23 cellular contexts compared by ENCODE assay signal in genomic region chr12:19088576-19088975, GRCh38. TPM values are rescaled to one million over a fixed set of nuclear protein-coding genes. Genes with fewer than 3 reads are reported as not detected.
A peak's percentile ranks its signal among the peaks of the same experiment; 100 is the strongest.
DNase-seq lines count a peak whose midpoint lies in the region; ATAC-seq and TF ChIP-seq lines count a peak whose summit lies in the region.
"Had no signal": no experiment of that assay in that cellular context is flagged by ENCODE, and none has a peak within 500 bp of the region (broad histone marks: within the 10 kb centered on the region; RNA-seq: fewer than 3 reads in every experiment).

No MANE protein-coding gene starts in this region.

- H3K4me2 ChIP-seq in osteoblast (ENCODE audit: insufficient read depth, low read length): no peak overlapping the region

- no peaks in the 10 kb centered on the region for H3K4me1 Mint-ChIP-seq in CD8-positive, alpha-beta memory T cell
- H3K4me1 Mint-ChIP-seq: B cell had no signal

- no peak for TF ChIP-seq CTCF in osteoblast (IDR thresholded peaks at IDR 0.05; ENCODE audit: extremely low read depth, low read depth, low read length)

- no peak overlapping the region for H3K27ac ChIP-seq in osteoblast (ENCODE audit: low read depth, low read length)
- no peak overlapping the region for H3K27ac ChIP-seq in CD8-positive, alpha-beta memory T cell (ENCODE audit: low read depth, low read length)
- H3K27ac ChIP-seq: 22Rv1, C4-2B had no signal

- H3K79me2 ChIP-seq in osteoblast (ENCODE audit: insufficient read depth, low read length): no peaks in the 10 kb centered on the region

- H3K4me3 ChIP-seq in osteoblast (ENCODE audit: insufficient read depth, low read length): no peak overlapping the region
- no peak overlapping the region for H3K4me3 ChIP-seq in CD8-positive, alpha-beta memory T cell (ENCODE audit: low read length)
- H3K4me3 ChIP-seq: GM12878 had no signal

- H3K4me3 Mint-ChIP-seq in CD8-positive, alpha-beta memory T cell: no peak overlapping the region
- H3K4me3 Mint-ChIP-seq: B cell; CD8-positive, alpha-beta T cell had no signal

- no peaks in the 10 kb centered on the region for H3K9me3 Mint-ChIP-seq in CD8-positive, alpha-beta memory T cell
- H3K9me3 Mint-ChIP-seq: CD8-positive, alpha-beta T cell had no signal

- CTCF ChIA-PET in CD8-positive, alpha-beta memory T cell (lab: Charles Lee): interaction anchor here (0.8 kb wide), 1 partner anchor 27 kb away, joined by 3 read pairs; no protein-coding TSS in a partner anchor

- H2AFZ ChIP-seq in osteoblast (ENCODE audit: low read length): no peak overlapping the region

- no peaks in the 10 kb centered on the region for H3K27me3 ChIP-seq in osteoblast (ENCODE audit: insufficient read depth, low read length)
- H3K27me3 ChIP-seq in CD8-positive, alpha-beta memory T cell (ENCODE audit: insufficient read depth, low read length, poor library complexity, severe bottlenecking): no peaks in the 10 kb centered on the region

- no peaks in the 10 kb centered on the region for H3K36me3 Mint-ChIP-seq in CD8-positive, alpha-beta memory T cell
- H3K36me3 Mint-ChIP-seq: CD8-positive, alpha-beta T cell had no signal

- H4K20me1 ChIP-seq in osteoblast (ENCODE audit: insufficient read depth, low read length): no peaks in the 10 kb centered on the region

- POLR2A ChIA-PET in CD8-positive, alpha-beta memory T cell (lab: Charles Lee): no interaction called here

- H3K27ac Mint-ChIP-seq in CD8-positive, alpha-beta memory T cell: no peak overlapping the region
- H3K27ac Mint-ChIP-seq: B cell; CD8-positive, alpha-beta T cell had no signal

- no peaks in the 10 kb centered on the region for H3K36me3 ChIP-seq in osteoblast (ENCODE audit: insufficient read depth, low read length)
- H3K36me3 ChIP-seq in CD8-positive, alpha-beta memory T cell (ENCODE audit: insufficient read depth, low read length): no peaks in the 10 kb centered on the region

- no peak for ATAC-seq in HG02970 (IDR thresholded peaks at IDR 0.05; ENCODE audit: low FRiP score, unreplicated experiment)
- ATAC-seq: CD8-positive, alpha-beta T cell; GM12878; PC-3 had no signal

- no peaks in the 10 kb centered on the region for H3K4me1 ChIP-seq in osteoblast (ENCODE audit: insufficient read depth, low read length)
- no peaks in the 10 kb centered on the region for H3K4me1 ChIP-seq in CD8-positive, alpha-beta memory T cell (ENCODE audit: insufficient read depth, low read length)

- DNase-seq in DMS 273 (lab: John Stamatoyannopoulos, UW; ENCODE audit: unreplicated experiment) (peak; percentile 45), DMS 273 treated with DMSO at 0.1 percent for 48 hours (lab: John Stamatoyannopoulos, UW) (no peak), NCI-H82 treated with DMSO at 0.1 percent for 48 hours (lab: John Stamatoyannopoulos, UW; ENCODE audit: unreplicated experiment) (peak; percentile 100), osteoblast (ENCODE audit: insufficient read length, low spot score, missing footprints) (peak; percentile 1), LoVo (ENCODE audit: low spot score) (no peak)
- no peak for DNase-seq in activated CD8-positive, alpha-beta memory T cell treated with anti-CD3 and anti-CD28 coated beads for 24 hours
- no peak for DNase-seq in CD8-positive, alpha-beta memory T cell
- DNase-seq: Calu3; CD8-positive, alpha-beta T cell; GDM1; HCEC 1CT; NCI-H1092; NCI-H1436; NCI-H1930; NCI-H510A; NCI-H748 treated with DMSO at 0.1 percent for 48 hours; NK-92 treated with Interleukin-12 subunit alpha and Interleukin-12 subunit beta, amount 100 ng/mL, for 24 hours; PC-3 had no signal

- no peaks in the 10 kb centered on the region for H3K9me3 ChIP-seq in osteoblast (ENCODE audit: low read depth, low read length)
- no peaks in the 10 kb centered on the region for H3K9me3 ChIP-seq in CD8-positive, alpha-beta memory T cell (ENCODE audit: low read length)

- peaks cover 3 to 6% of the 10 kb centered on the region in 2 donors for H3K27me3 Mint-ChIP-seq in CD8-positive, alpha-beta memory T cell
- H3K27me3 Mint-ChIP-seq: B cell had no signal

RNA-seq across cellular contexts. Expression of gene PLEKHA5, which starts 41.0 kb away (rescaled TPM):
- total RNA-seq in osteoblast: 82.2 and 86.0 TPM in 2 replicates
- 1 to 10 TPM; 5.5 to 5.7 TPM for total RNA-seq in CD8-positive, alpha-beta memory T cell
- 8.6 TPM for polyA plus RNA-seq in CD8-positive, alpha-beta memory T cell

Comparison
In these comparisons a context has a peak if more than half of its experiments do, and no peak if none do; other contexts are left out.
1. DNase-seq: peak in DMS 273 (single experiment), NCI-H82 treated with DMSO at 0.1 percent for 48 hours (single experiment) and osteoblast (single experiment); none in DMS 273 treated with DMSO at 0.1 percent for 48 hours (single experiment), LoVo (single experiment), activated CD8-positive, alpha-beta memory T cell treated with anti-CD3 and anti-CD28 coated beads for 24 hours (single experiment) and CD8-positive, alpha-beta memory T cell (0 of 5).
2. RNA of gene PLEKHA5, which starts 41.0 kb away (total RNA-seq): 82.2 to 86.0 TPM in osteoblast; 5.5 to 5.7 TPM in CD8-positive, alpha-beta memory T cell; every median in the first group is over 10 times any median in the second.